ENCODE assay signal across 18 cellular contexts in the genomic region with DNA sequence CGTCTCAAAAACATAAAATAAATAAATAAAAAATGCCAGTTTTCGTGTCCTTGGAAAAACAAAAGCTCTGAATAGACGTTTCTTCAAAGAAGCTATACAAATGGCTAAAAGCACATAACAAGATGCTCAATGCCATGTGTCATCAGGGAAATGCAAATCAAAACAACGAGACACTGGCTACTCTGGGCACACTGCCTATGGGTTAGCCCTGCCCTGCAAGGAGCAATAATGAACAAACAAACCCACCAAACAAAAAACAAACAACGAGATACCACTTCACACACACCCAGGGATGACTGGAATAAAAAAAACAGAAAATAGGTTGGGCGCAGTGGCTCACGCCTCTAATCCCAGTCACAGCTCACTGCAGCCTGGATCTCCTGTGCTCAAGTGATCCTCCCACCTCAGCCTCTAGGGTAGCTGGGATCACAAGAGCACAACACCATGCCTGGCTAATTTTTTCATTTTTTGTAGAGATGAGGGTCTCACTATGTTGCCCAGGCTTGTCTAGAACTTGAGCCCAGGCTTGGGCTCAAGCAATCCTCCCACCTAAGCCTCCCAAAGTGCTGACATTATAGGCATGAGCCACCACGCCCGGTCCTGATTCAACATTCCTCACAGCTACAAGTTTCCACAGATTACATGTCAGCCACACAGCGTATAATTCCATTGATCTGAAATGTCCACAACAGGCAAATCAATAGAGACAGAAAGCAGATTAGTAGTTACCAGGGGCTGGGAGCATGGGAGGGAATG. TPM values are rescaled to one million over a fixed set of nuclear protein-coding genes. Genes with fewer than 3 reads are reported as not detected.
DNase-seq lines count a peak whose midpoint lies in the region; ATAC-seq, FAIRE-seq and TF ChIP-seq lines count a peak whose summit lies in the region.
"Had no signal": no experiment of that assay in that cellular context is flagged by ENCODE, and none has a peak within 500 bp of the region (broad histone marks: within the 10 kb centered on the region; RNA-seq: fewer than 3 reads in every experiment).

No MANE protein-coding gene starts in this region.

- H3K27ac ChIP-seq in mammary epithelial cell (ENCODE audit: insufficient read depth, low read depth, low read length), result no peak overlapping the region
- peak overlapping the region; percentile 18 for H3K27ac ChIP-seq in RWPE2 (ENCODE audit: poor library complexity, severe bottlenecking)
- no peak overlapping the region for H3K27ac ChIP-seq in endothelial cell of umbilical vein (ENCODE audit: insufficient read depth, low read depth, low read length)
- H3K27ac ChIP-seq: neutrophil, SK-N-MC, transverse colon had no signal

- TF ChIP-seq POLR2A in endothelial cell of umbilical vein (IDR thresholded peaks at IDR 0.05; ENCODE audit: low read depth, low read length), result no peak

- peaks cover 2% of the 10 kb centered on the region for H4K20me1 ChIP-seq in mammary epithelial cell (ENCODE audit: insufficient read depth, low read length)
- H4K20me1 ChIP-seq in endothelial cell of umbilical vein (replicated peaks; ENCODE audit: control insufficient read depth, extremely low read depth, insufficient read depth, low read length), result no peaks in the 10 kb centered on the region

- H3K27me3 Mint-ChIP-seq in MCF 10A (ENCODE audit: insufficient read depth, unreplicated experiment) (no peaks in the 10 kb centered on the region), immature natural killer cell (ENCODE audit: low read depth in 3 of 3) (peaks cover 0 to 2% (median 1%) of the 10 kb centered on the region in 3 donors)
- H3K27me3 Mint-ChIP-seq: memory B cell had no signal

- H3K4me1 ChIP-seq in mammary epithelial cell (ENCODE audit: insufficient read depth, low read length) (peaks cover 9% of the 10 kb centered on the region), RWPE2 (ENCODE audit: insufficient read depth, poor library complexity, severe bottlenecking) (peaks cover 3% of the 10 kb centered on the region), endothelial cell of umbilical vein (ENCODE audit: control insufficient read depth, extremely low read depth, insufficient read depth, low read length) (no peaks in the 10 kb centered on the region)

- WGBS in mammary epithelial cell (ENCODE audit: low coverage, missing lambda C conversion rate), result 84% methylated on average over 10 of the region's 10 CpGs

- H3K9me3 Mint-ChIP-seq in MCF 10A (ENCODE audit: unreplicated experiment) (no peaks in the 10 kb centered on the region), immature natural killer cell (no peaks in the 10 kb centered on the region)
- H3K9me3 Mint-ChIP-seq: memory B cell had no signal

- H3K27me3 ChIP-seq in mammary epithelial cell (ENCODE audit: insufficient read depth, low read length), result no peaks in the 10 kb centered on the region
- H3K27me3 ChIP-seq in RWPE2 (ENCODE audit: insufficient read depth, poor library complexity, severe bottlenecking), result no peaks in the 10 kb centered on the region
- H3K27me3 ChIP-seq in endothelial cell of umbilical vein (ENCODE audit: control insufficient read depth in 2 of 2, insufficient read depth in 2 of 2, low read length in 2 of 2), result no peaks in the 10 kb centered on the region
- H3K27me3 ChIP-seq: neutrophil, transverse colon had no signal

- H3K4me3 Mint-ChIP-seq in MCF 10A (ENCODE audit: unreplicated experiment), result no peak overlapping the region
- H3K4me3 Mint-ChIP-seq in immature natural killer cell, result no peak overlapping the region
- H3K4me3 Mint-ChIP-seq: memory B cell had no signal

- ATAC-seq in RWPE2 (ENCODE audit: low read depth) (peak; percentile 28; the same call in 1 of the 3 replicates), GM18907 (IDR thresholded peaks at IDR 0.05; ENCODE audit: unreplicated experiment) (no peak)

- H3K79me2 ChIP-seq in mammary epithelial cell (ENCODE audit: insufficient read depth, low read length) (peaks cover 10% of the 10 kb centered on the region), endothelial cell of umbilical vein (ENCODE audit: control insufficient read depth, insufficient read depth, low read length) (no peaks in the 10 kb centered on the region)

- H3K4me1 Mint-ChIP-seq in MCF 10A (ENCODE audit: insufficient read depth, unreplicated experiment) (peaks cover 9% of the 10 kb centered on the region), immature natural killer cell (peaks cover 0 to 2% of the 10 kb centered on the region in 2 donors)

- H3K9me1 ChIP-seq in endothelial cell of umbilical vein (replicated peaks; ENCODE audit: control insufficient read depth, extremely low read depth, insufficient read depth, low read length), result no peaks in the 10 kb centered on the region

- dilution Hi-C loops in mammary epithelial cell (cut with HindIII; ENCODE audit: low sequenced_read_pairs), result no loop called here
- dilution Hi-C loops in endothelial cell of umbilical vein (cut with MboI; ENCODE audit: extremely low pct_ligation_motif_present, low sequenced_read_pairs), result no loop called here

- H3K36me3 ChIP-seq in mammary epithelial cell (ENCODE audit: insufficient read depth, low read length) (peaks cover 3% of the 10 kb centered on the region), RWPE2 (ENCODE audit: low read depth) (peaks cover 45% of the 10 kb centered on the region), endothelial cell of umbilical vein (ENCODE audit: control insufficient read depth in 2 of 2, extremely low read depth in 1 of 2, insufficient read depth in 2 of 2, low read length in 2 of 2) (peaks cover 6 to 41% of the 10 kb centered on the region in 2 experiments)

- H3K9ac ChIP-seq in mammary epithelial cell (ENCODE audit: insufficient read depth, low read length) (no peak overlapping the region), endothelial cell of umbilical vein (replicated peaks; ENCODE audit: extremely low read depth, insufficient read depth, low read length) (no peak overlapping the region)

- BruUV-seq in MCF 10A (replicated peaks; lab: Mats Ljungman, UMichigan) (no TSS peak), mammary epithelial cell (replicated peaks; lab: Mats Ljungman, UMichigan) (no TSS peak), endothelial cell of umbilical vein (replicated peaks; lab: Mats Ljungman, UMichigan) (no TSS peak)

- in situ Hi-C loops in mammary epithelial cell (cut with MboI; ENCODE audit: low sequenced_read_pairs in 2 of 2), result loop anchor here in 1 of 2 donors (10.0 to 25.0 kb wide), 3 partner anchors 131 to 391 kb away; partner anchors contain the start of genes CRTC1 and REX1BD

- H2AFZ ChIP-seq in mammary epithelial cell (ENCODE audit: low read depth, low read length), result no peak overlapping the region
- no peak overlapping the region for H2AFZ ChIP-seq in endothelial cell of umbilical vein (ENCODE audit: low read depth, low read length)

- POLR2A ChIA-PET in MCF 10A (lab: Yijun Ruan, JAX) (interaction anchor here (0.8 to 2.2 kb wide), 4 partner anchors 43 to 136 kb away, joined by 3 to 13 read pairs (median 4); partner anchors contain the start of genes KXD1 and UBA52), endothelial cell of umbilical vein (lab: Charles Lee) (no interaction called here)

- DNase-seq in MCF 10A (ENCODE audit: unreplicated experiment), result peak; percentile 79
- no peak for DNase-seq in mammary epithelial cell
- DNase-seq in RWPE2 (ENCODE audit: low spot score), result no peak
- no peak for DNase-seq in endothelial cell of umbilical vein (ENCODE audit: low read depth, low spot score)
- peak; percentile 55 for DNase-seq in superior temporal gyrus (ENCODE audit: extremely low spot score)
- DNase-seq in immature natural killer cell, result no peak
- no peak for DNase-seq in stimulated activated CD4-positive, alpha-beta T cell treated with anti-CD3 and anti-CD28 coated beads, Interleukin-15, amount 100 ng/mL, for 24 hours
- DNase-seq: activated CD8-positive, alpha-beta memory T cell treated with anti-CD3 and anti-CD28 coated beads for 24 hours; activated gamma-delta T cell treated with Interleukin-2 at 50 U/mL for 16 hours; effector CD4-positive, alpha-beta T cell; H7; transverse colon had no signal

- peak; percentile 60 for FAIRE-seq in endothelial cell of umbilical vein (lab: Jason Lieb, UNC)
- FAIRE-seq: frontal cortex, TTC549 had no signal

- intact Hi-C loops in MCF 10A (cut with micrococcal nuclease), result loop anchor here (5.0 kb wide), 1 partner anchor 69 kb away; the partner anchor contains the start of gene ELL
- intact Hi-C loops in mammary epithelial cell (cut with micrococcal nuclease), result loop anchor here (5.0 kb wide), 2 partner anchors 319 to 394 kb away; no protein-coding TSS in a partner anchor
- intact Hi-C loops in endothelial cell of umbilical vein (cut with micrococcal nuclease), result loop anchor here (5.0 to 10.0 kb wide), 2 partner anchors 224 to 461 kb away; partner anchors contain the start of genes COPE and DDX49

- CTCF ChIA-PET in MCF 10A (lab: Yijun Ruan, JAX) (interaction anchor here (1.1 to 5.1 kb wide), 6 partner anchors 9 to 395 kb away, joined by 3 to 59 read pairs (median 4); partner anchors contain the start of gene UBA52), mammary epithelial cell (lab: Charles Lee; ENCODE audit: low non-redundant PET) (no interaction called here), endothelial cell of umbilical vein (lab: Charles Lee) (interaction anchor here (0.7 to 6.8 kb wide), 5 partner anchors 9 to 394 kb away, joined by 3 to 127 read pairs (median 3); no protein-coding TSS in a partner anchor)

- H3K36me3 Mint-ChIP-seq in MCF 10A (ENCODE audit: insufficient read depth, unreplicated experiment), result peaks cover 59% of the 10 kb centered on the region
- peaks cover 6 to 8% (median 6%) of the 10 kb centered on the region in 3 donors for H3K36me3 Mint-ChIP-seq in immature natural killer cell

- H3K27ac Mint-ChIP-seq in MCF 10A (ENCODE audit: low read depth, unreplicated experiment) (peak overlapping the region; percentile 17), immature natural killer cell (peak overlapping the region in 1 of 6 donors; percentile 67)
- H3K27ac Mint-ChIP-seq: memory B cell had no signal

- no peak overlapping the region for H3K4me2 ChIP-seq in mammary epithelial cell (ENCODE audit: insufficient read depth, low read depth, low read length)
- no peak overlapping the region for H3K4me2 ChIP-seq in endothelial cell of umbilical vein (ENCODE audit: insufficient read depth, low read length)

- no peak for TF ChIP-seq CTCF in MCF 10A (IDR thresholded peaks at IDR 0.05; ENCODE audit: unreplicated experiment)
- no peak for TF ChIP-seq CTCF in mammary epithelial cell (conservative IDR thresholded peaks at IDR 0.05 in 1 of 2, IDR thresholded peaks at IDR 0.05 in 1 of 2; ENCODE audit: extremely low read depth in 1 of 2, insufficient read depth in 1 of 2, low read depth in 1 of 2, low read length in 2 of 2)
- no peak for TF ChIP-seq CTCF in RWPE2 (IDR thresholded peaks at IDR 0.05; ENCODE audit: poor library complexity, severe bottlenecking)
- no peak for TF ChIP-seq CTCF in endothelial cell of umbilical vein (IDR thresholded peaks at IDR 0.05; ENCODE audit: extremely low read depth in 1 of 2, insufficient read depth in 1 of 2, low read depth in 1 of 2, low read length in 2 of 2)

- H3K4me3 ChIP-seq in mammary epithelial cell (replicated peaks in 1 of 3; ENCODE audit: insufficient read depth in 1 of 3, low read depth in 2 of 3, low read length in 3 of 3) (no peak overlapping the region), RWPE2 (ENCODE audit: severe bottlenecking) (no peak overlapping the region), endothelial cell of umbilical vein (replicated peaks in 1 of 3; ENCODE audit: insufficient read depth in 1 of 3, low read depth in 1 of 3, low read length in 3 of 3) (no peak overlapping the region)
- H3K4me3 ChIP-seq: SK-N-MC, transverse colon had no signal

- H3K9me3 ChIP-seq in mammary epithelial cell (replicated peaks; ENCODE audit: insufficient read depth, low read length) (no peaks in the 10 kb centered on the region), RWPE2 (ENCODE audit: severe bottlenecking) (no peaks in the 10 kb centered on the region), endothelial cell of umbilical vein (replicated peaks; ENCODE audit: control insufficient read depth, insufficient read depth, low read length) (no peaks in the 10 kb centered on the region)
- H3K9me3 ChIP-seq: neutrophil, transverse colon had no signal

RNA-seq across cellular contexts. Expression of gene ISYNA1, which starts 15.5 kb away (rescaled TPM):
- total RNA-seq in MCF 10A (2022) (6.8 and 7.7 TPM in 2 replicates), mammary epithelial cell (10 to 100 TPM; 13.0 to 26.3 TPM), endothelial cell of umbilical vein (70.2 and 74.1 TPM in 2 replicates)
- polyA plus RNA-seq in mammary epithelial cell (14.9 TPM), endothelial cell of umbilical vein (69.0 and 85.0 TPM in 2 replicates), immature natural killer cell (10 to 100 TPM; 29.7 to 32.2 (median 31.2) TPM)
- polyA minus RNA-seq in mammary epithelial cell (10.4 TPM), endothelial cell of umbilical vein (26.2 and 34.8 TPM in 2 replicates)
- polyA plus RNA-seq in endothelial cell of umbilical vein (2011; cell fraction: cytosol; rRNA removed), result 32.0 and 38.7 TPM in 2 replicates
- polyA plus RNA-seq in endothelial cell of umbilical vein (2011; cell fraction: nucleus; rRNA removed), result 145 and 173 TPM in 2 replicates
- 38.7 and 63.2 TPM in 2 replicates for polyA plus RNA-seq in endothelial cell of umbilical vein (2012)
- not detected for polyA minus RNA-seq in endothelial cell of umbilical vein (2011; cell fraction: cytosol; rRNA and poly(A)+ RNA removed)
- polyA minus RNA-seq in endothelial cell of umbilical vein (2011; cell fraction: nucleus; rRNA and poly(A)+ RNA removed), result 12.2 and 26.3 TPM in 2 replicates

RNA-seq across cellular contexts. Expression of gene SSBP4, which starts 34.2 kb away (rescaled TPM):
- 22.3 and 26.3 TPM in 2 replicates for total RNA-seq in MCF 10A (2022)
- 10 to 100 TPM; 34.0 to 41.0 TPM for total RNA-seq in mammary epithelial cell
- 14.3 TPM for polyA plus RNA-seq in mammary epithelial cell
- polyA minus RNA-seq in mammary epithelial cell, result 1.7 TPM
- 140 and 151 TPM in 2 replicates for total RNA-seq in endothelial cell of umbilical vein
- 89.6 and 116 TPM in 2 replicates for polyA plus RNA-seq in endothelial cell of umbilical vein
- 43.5 and 75.7 TPM in 2 replicates for polyA plus RNA-seq in endothelial cell of umbilical vein (2011; cell fraction: cytosol; rRNA removed)
- 116 and 121 TPM in 2 replicates for polyA plus RNA-seq in endothelial cell of umbilical vein (2011; cell fraction: nucleus; rRNA removed)
- 50.5 and 101 TPM in 2 replicates for polyA plus RNA-seq in endothelial cell of umbilical vein (2012)
- polyA minus RNA-seq in endothelial cell of umbilical vein, result 12.7 and 21.8 TPM in 2 replicates
- polyA minus RNA-seq in endothelial cell of umbilical vein (2011; cell fraction: cytosol; rRNA and poly(A)+ RNA removed), result 32.1 TPM
- 27.4 and 63.5 TPM in 2 replicates for polyA minus RNA-seq in endothelial cell of umbilical vein (2011; cell fraction: nucleus; rRNA and poly(A)+ RNA removed)
- polyA plus RNA-seq in immature natural killer cell, result 100 to 1,000 TPM in 2 of 3 donors, 10 to 100 TPM in 1; 73.5 to 122 (median 107) TPM

RNA-seq across cellular contexts. Expression of gene LRRC25, which starts 56.0 kb away (rescaled TPM):
- not detected in 2 replicates for total RNA-seq in MCF 10A (2022)
- not detected for total RNA-seq in mammary epithelial cell
- not detected for polyA plus RNA-seq in mammary epithelial cell
- polyA minus RNA-seq in mammary epithelial cell, result not detected
- total RNA-seq in endothelial cell of umbilical vein, result not detected in 2 replicates
- polyA plus RNA-seq in endothelial cell of umbilical vein, result not detected in 2 replicates
- polyA plus RNA-seq in endothelial cell of umbilical vein (2011; cell fraction: cytosol; rRNA removed), result not detected in 2 replicates
- not detected in 2 replicates for polyA plus RNA-seq in endothelial cell of umbilical vein (2011; cell fraction: nucleus; rRNA removed)
- polyA plus RNA-seq in endothelial cell of umbilical vein (2012), result not detected in 2 replicates
- polyA minus RNA-seq in endothelial cell of umbilical vein, result not detected in 2 replicates
- polyA minus RNA-seq in endothelial cell of umbilical vein (2011; cell fraction: cytosol; rRNA and poly(A)+ RNA removed), result not detected
- polyA minus RNA-seq in endothelial cell of umbilical vein (2011; cell fraction: nucleus; rRNA and poly(A)+ RNA removed), result not detected in 2 replicates
- polyA plus RNA-seq in immature natural killer cell, result 10 to 100 TPM in 1 of 3 donors, 1 to 10 TPM in 2; 2.7 to 18.1 (median 7.7) TPM

Comparison
In these comparisons a context has a peak if more than half of its experiments do, and no peak if none do; other contexts are left out.
1. DNase-seq: peak in MCF 10A (single experiment) and superior temporal gyrus (single experiment); none in mammary epithelial cell (single experiment), RWPE2 (single experiment), endothelial cell of umbilical vein (single experiment), immature natural killer cell (0 of 3) and stimulated activated CD4-positive, alpha-beta T cell treated with anti-CD3 and anti-CD28 coated beads, Interleukin-15, amount 100 ng/mL, for 24 hours (single experiment).